In genomic region chr3:117264204-117264994, GRCh38 we compare ENCODE assay signal across 35 cellular contexts.
"Had no signal": no experiment of that assay in that cellular context is flagged by ENCODE, and none has a peak within 500 bp of the region (broad histone marks: within the 10 kb centered on the region; RNA-seq: fewer than 3 reads in every experiment).

No MANE protein-coding gene starts in this region.

- H2AFZ ChIP-seq: PC-9 had no signal

- DNase-seq: activated CD4-positive, alpha-beta T cell treated with anti-CD3 and anti-CD28 coated beads for 36 hours; activated CD4-positive, alpha-beta T cell treated with anti-CD3 and anti-CD28 coated beads, Interleukin-2, amount 10 ng/mL, durations not matched to agents 7 days and 5 days; activated CD4-positive, alpha-beta T cell treated with anti-CD3 and anti-CD28 coated beads, Interleukin-2, amount 50 U/mL, for 48 hours; activated CD8-positive, alpha-beta T cell treated with anti-CD3 and anti-CD28 coated beads, Interleukin-2, amount 10 ng/mL, durations not matched to agents 7 days and 5 days; activated gamma-delta T cell treated with Interleukin-2 at 50 U/mL for 16 hours; activated naive CD4-positive, alpha-beta T cell treated with anti-CD3 and anti-CD28 coated beads for 36 hours; activated T-cell treated with anti-CD3 and anti-CD28 coated beads for 4 hours; activated T-cell treated with anti-CD3 and anti-CD28 coated beads, Interleukin-2, amount 50 U/mL, for 4 hours; adrenal gland; body of pancreas; caudate nucleus; cerebellar nuclear complex; MM.1S; MV-4-11; NCI-H1092; NCI-H146; NCI-H187 treated with DMSO at 0.1 percent for 48 hours; NCI-H2081; NCI-H2171 treated with DMSO at 0.1 percent for 48 hours; NCI-H2227 treated with DMSO at 0.1 percent for 48 hours; NCI-H526; NCI-H748 treated with DMSO at 0.1 percent for 48 hours; NK-92 treated with Interleukin-12 subunit alpha and Interleukin-12 subunit beta, amount 100 ng/mL, for 24 hours; PC-9; SIG-M5; T1000 had no signal

- FAIRE-seq: astrocyte, bronchial epithelial cell, RCC 7860 had no signal

- H3K4me2 ChIP-seq: KMS-11, PC-9 had no signal

- H3K4me1 ChIP-seq: adrenal gland had no signal

- H3K4me3 ChIP-seq: adrenal gland, body of pancreas, PC-9 had no signal

- ATAC-seq: activated CD4-positive, alpha-beta T cell treated with anti-CD3 and anti-CD28 coated beads for 36 hours; activated CD4-positive, CD25-positive, alpha-beta regulatory T cell treated with anti-CD3 and anti-CD28 coated beads, Interleukin-2, amount 50 U/mL, for 24 hours; activated CD8-positive, alpha-beta T cell treated with anti-CD3 and anti-CD28 coated beads, Interleukin-2, amount 10 ng/mL, durations not matched to agents 7 days and 5 days; activated naive CD4-positive, alpha-beta T cell treated with anti-CD3 and anti-CD28 coated beads, Interleukin-2, amount 50 U/mL, for 72 hours; activated T-cell treated with anti-CD3 and anti-CD28 coated beads, Interleukin-2, amount 50 U/mL, for 4 hours; body of pancreas; Right ventricle myocardium inferior; WTC11 had no signal

- H3K9me3 ChIP-seq: body of pancreas had no signal

- H3K27ac ChIP-seq: adrenal gland, body of pancreas, KMS-11, PC-9, RWPE1 had no signal

- H3K27me3 ChIP-seq: adrenal gland, body of pancreas had no signal

- H3K36me3 ChIP-seq: adrenal gland had no signal

- H3K9ac ChIP-seq: KMS-11 had no signal
